ENCODE assay signal across 21 cellular contexts in the genomic region with DNA sequence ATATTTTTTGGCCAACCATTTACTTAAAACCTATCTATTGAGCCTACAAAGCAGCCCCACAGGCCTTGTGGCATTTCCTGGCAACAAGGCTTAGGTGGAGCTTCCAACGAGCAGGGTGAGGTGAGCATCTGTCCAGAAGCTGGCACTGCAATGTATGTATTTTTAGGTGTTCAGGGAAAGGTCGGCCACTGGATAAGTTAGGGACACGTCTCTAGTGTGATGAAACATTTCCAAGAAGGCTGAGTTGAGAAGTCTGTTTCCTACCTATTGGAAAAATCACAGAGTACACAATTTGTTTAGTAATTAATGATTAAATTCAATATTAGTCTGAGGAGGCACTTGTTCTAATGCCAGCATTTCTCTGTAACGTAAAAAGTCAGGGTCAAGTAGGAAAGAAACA. TPM values are rescaled to one million over a fixed set of nuclear protein-coding genes. Genes with fewer than 3 reads are reported as not detected.
"Had no signal": no experiment of that assay in that cellular context is flagged by ENCODE, and none has a peak within 500 bp of the region (broad histone marks: within the 10 kb centered on the region; RNA-seq: fewer than 3 reads in every experiment).

No MANE protein-coding gene starts in this region.

- ATAC-seq: activated T-cell treated with anti-CD3 and anti-CD28 coated beads, Interleukin-2, amount 50 U/mL, for 4 hours; foreskin keratinocyte; WTC11 had no signal

- H3K27ac ChIP-seq: foreskin keratinocyte, neutrophil, parathyroid adenoma, spleen had no signal

- H3K9me3 ChIP-seq: neutrophil, spleen had no signal

- H3K4me1 Mint-ChIP-seq: WTC11 had no signal

- H3K27me3 Mint-ChIP-seq: activated naive CD8-positive, alpha-beta T cell; dendritic cell treated with granulocyte-macrophage colony-stimulating factor and Interleukin-4, amounts not matched to agents 40 ng/mL and 50 ng/mL, for 4 days had no signal

- H3K4me1 ChIP-seq: foreskin keratinocyte, parathyroid adenoma, spleen had no signal

- H3K4me3 ChIP-seq: spleen had no signal

- H3K27ac Mint-ChIP-seq: activated naive CD8-positive, alpha-beta T cell; activated T-helper 2 cell treated with anti-CD3 and anti-CD28 coated beads, Interferon-gamma antibody, Interleukin-2, Interleukin-4, amounts not matched to agents 10 μg/mL and 5 μg/mL and 100 μg/mL, durations not matched to agents 14 hours and 24 hours and 36 hours; dendritic cell treated with granulocyte-macrophage colony-stimulating factor and Interleukin-4, amounts not matched to agents 40 ng/mL and 50 ng/mL, for 4 days; nephron; T-helper 1 cell treated with Interleukin-12 subunit alpha and Interleukin-12 subunit beta and Interleukin-4 antibody, amounts not matched to agents 30 μg/mL and 1 μg/mL, for 36 hours; WTC11 had no signal

- H3K9me3 Mint-ChIP-seq: activated T-cell treated with anti-CD3 and anti-CD28 coated beads, Interleukin-2, amount 50 U/mL, for 4 hours; activated T-helper 2 cell treated with anti-CD3 and anti-CD28 coated beads, Interferon-gamma antibody, Interleukin-2, Interleukin-4, amounts not matched to agents 10 μg/mL and 5 μg/mL and 100 μg/mL, durations not matched to agents 14 hours and 24 hours and 36 hours; dendritic cell treated with granulocyte-macrophage colony-stimulating factor and Interleukin-4, amounts not matched to agents 40 ng/mL and 50 ng/mL, for 4 days; nephron; T-helper 1 cell treated with Interleukin-12 subunit alpha and Interleukin-12 subunit beta and Interleukin-4 antibody, amounts not matched to agents 30 μg/mL and 1 μg/mL, for 36 hours; WTC11 had no signal

- H3K27me3 ChIP-seq: neutrophil, spleen had no signal

- DNase-seq: activated CD4-positive, alpha-beta T cell treated with anti-CD3 and anti-CD28 coated beads, Interleukin-2, amount 50 U/mL, for 48 hours; activated CD8-positive, alpha-beta memory T cell treated with anti-CD3 and anti-CD28 coated beads, Interleukin-2, amount 50 U/mL, for 48 hours; activated naive CD4-positive, alpha-beta T cell; activated T-cell treated with anti-CD3 and anti-CD28 coated beads, Interleukin-2, amount 50 U/mL, for 4 hours; effector CD8-positive, alpha-beta T cell; erythroblast; foreskin keratinocyte; glutamatergic neuron; spleen; stimulated activated CD4-positive, alpha-beta T cell treated with anti-CD3 and anti-CD28 coated beads, Interleukin-4, amount 100 ng/mL, for 1 hour; stimulated activated naive CD4-positive, alpha-beta T cell; T1000 had no signal

- H3K36me3 Mint-ChIP-seq: activated naive CD8-positive, alpha-beta T cell; WTC11 had no signal

- H3K36me3 ChIP-seq: neutrophil, spleen had no signal

- H3K4me3 Mint-ChIP-seq: activated naive CD8-positive, alpha-beta T cell; activated T-cell treated with anti-CD3 and anti-CD28 coated beads, Interleukin-2, amount 50 U/mL, for 4 hours; dendritic cell treated with granulocyte-macrophage colony-stimulating factor and Interleukin-4, amounts not matched to agents 40 ng/mL and 50 ng/mL, for 4 days; nephron; T-helper 1 cell treated with Interleukin-12 subunit alpha and Interleukin-12 subunit beta and Interleukin-4 antibody, amounts not matched to agents 30 μg/mL and 1 μg/mL, for 36 hours; WTC11 had no signal

RNA-seq across cellular contexts. Expression of gene RCAN2, which starts 17.8 kb away (rescaled TPM):
- total RNA-seq: activated T-helper 2 cell treated with anti-CD3 and anti-CD28 coated beads, Interferon-gamma antibody, Interleukin-2, Interleukin-4, amounts not matched to agents 10 μg/mL and 5 μg/mL and 100 μg/mL, durations not matched to agents 14 hours and 24 hours and 36 hours; foreskin keratinocyte; lung microvascular endothelial cell had no signal
- polyA plus RNA-seq: foreskin keratinocyte had no signal
